Comparison of ENCODE assay signal across 1 cellular context in the genomic region with DNA sequence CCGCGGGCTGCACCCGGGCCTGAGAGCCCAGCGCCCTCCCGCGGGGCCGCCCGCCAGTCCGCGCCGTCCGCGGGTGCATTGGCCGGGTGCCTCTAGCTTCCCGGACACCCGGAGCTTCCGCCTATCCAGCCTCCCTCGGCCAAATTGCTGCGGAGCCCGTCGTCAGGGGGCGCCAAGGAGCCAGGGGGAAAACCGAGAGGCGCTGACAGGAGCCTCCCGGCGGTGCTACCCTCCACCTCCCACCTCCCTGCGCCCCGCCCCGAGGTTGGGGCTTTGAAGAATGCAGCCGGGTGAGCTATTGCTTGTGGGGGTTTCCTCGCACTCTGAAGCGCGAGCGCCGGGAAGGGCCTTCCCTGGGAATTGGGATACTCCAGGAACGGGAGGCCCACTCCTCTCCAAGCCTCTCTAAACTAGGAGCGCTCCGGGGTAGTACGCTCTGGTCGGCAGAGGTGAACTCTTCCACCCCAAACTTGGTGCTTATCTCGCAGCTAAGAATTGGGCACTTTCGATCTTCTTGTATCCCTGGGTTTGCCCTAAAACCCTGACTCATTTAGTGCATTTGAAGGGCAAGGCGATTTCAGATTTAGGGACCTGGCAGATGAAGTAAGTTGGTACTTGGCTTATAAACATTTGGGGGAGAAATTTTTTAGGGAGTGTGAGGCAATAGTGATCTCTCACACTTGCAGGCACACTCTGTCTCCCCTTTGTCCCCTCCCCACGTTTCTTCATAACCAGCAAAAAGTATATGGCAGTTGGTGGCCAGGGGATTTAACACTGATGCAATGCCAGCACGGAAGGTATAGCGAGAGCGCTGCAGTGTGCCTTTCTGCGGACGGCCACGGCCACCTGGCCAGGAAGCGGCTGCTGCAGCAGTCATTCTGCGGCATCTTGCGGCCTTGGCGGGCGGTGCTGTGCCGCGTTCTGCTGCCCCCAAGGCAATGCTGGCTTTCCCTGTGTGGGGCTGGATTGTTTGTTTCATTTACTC.
A peak's percentile ranks its signal among the peaks of the same experiment; 100 is the strongest.
TF ChIP-seq lines count a peak whose summit lies in the region.

No MANE protein-coding gene starts in this region.

TF ChIP-seq in K562, 482 proteins besides CTCF, POLR2A, EP300 and RAD21 (continued from another document and continues in another):
- TF ChIP-seq, protein P1, sequence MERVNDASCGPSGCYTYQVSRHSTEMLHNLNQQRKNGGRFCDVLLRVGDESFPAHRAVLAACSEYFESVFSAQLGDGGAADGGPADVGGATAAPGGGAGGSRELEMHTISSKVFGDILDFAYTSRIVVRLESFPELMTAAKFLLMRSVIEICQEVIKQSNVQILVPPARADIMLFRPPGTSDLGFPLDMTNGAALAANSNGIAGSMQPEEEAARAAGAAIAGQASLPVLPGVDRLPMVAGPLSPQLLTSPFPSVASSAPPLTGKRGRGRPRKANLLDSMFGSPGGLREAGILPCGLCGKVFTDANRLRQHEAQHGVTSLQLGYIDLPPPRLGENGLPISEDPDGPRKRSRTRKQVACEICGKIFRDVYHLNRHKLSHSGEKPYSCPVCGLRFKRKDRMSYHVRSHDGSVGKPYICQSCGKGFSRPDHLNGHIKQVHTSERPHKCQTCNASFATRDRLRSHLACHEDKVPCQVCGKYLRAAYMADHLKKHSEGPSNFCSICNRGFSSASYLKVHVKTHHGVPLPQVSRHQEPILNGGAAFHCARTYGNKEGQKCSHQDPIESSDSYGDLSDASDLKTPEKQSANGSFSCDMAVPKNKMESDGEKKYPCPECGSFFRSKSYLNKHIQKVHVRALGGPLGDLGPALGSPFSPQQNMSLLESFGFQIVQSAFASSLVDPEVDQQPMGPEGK (CRISPR knock-in tag; IDR thresholded peaks at IDR 0.05; ENCODE audit: borderline replicate concordance) = no peak
- TF ChIP-seq E2F3 (CRISPR knock-in tag; IDR thresholded peaks at IDR 0.05) (no peak), GATAD2B (IDR thresholded peaks at IDR 0.05; ENCODE audit: borderline replicate concordance) (peak; percentile 91), RNF2 (IDR thresholded peaks at IDR 0.05) (no peak), SAFB2 (IDR thresholded peaks at IDR 0.05; ENCODE audit: borderline replicate concordance, low read depth, low read length, severe bottlenecking) (no peak), RCOR1 (IDR thresholded peaks at IDR 0.05; ENCODE audit: borderline replicate concordance in 1 of 2, low read depth in 2 of 2, low read length in 2 of 2) (peak in 1 of 2 experiments; percentile 88; a peak in 2 of 4 replicates), KHSRP (IDR thresholded peaks at IDR 0.05) (no peak), NEUROD1 (IDR thresholded peaks at IDR 0.05; ENCODE audit: borderline replicate concordance, low read depth, low read length, partially characterized antibody) (peak; percentile 53), TCFL5 (CRISPR knock-in tag; conservative IDR thresholded peaks at IDR 0.05) (no peak), CHD1 (IDR thresholded peaks at IDR 0.05; ENCODE audit: low read length) (no peak), ZNF232 (CRISPR knock-in tag; IDR thresholded peaks at IDR 0.05) (no peak), NONO (IDR thresholded peaks at IDR 0.05; ENCODE audit: low read depth in 2 of 2, low read length in 1 of 2) (peak in 1 of 2 experiments; percentile 76; a peak in 1 of 4 replicates), SREBF2 (CRISPR knock-in tag; IDR thresholded peaks at IDR 0.05) (no peak), CSDE1 (IDR thresholded peaks at IDR 0.05) (no peak), CCNT2 (IDR thresholded peaks at IDR 0.05; ENCODE audit: borderline replicate concordance, extremely low read depth, insufficient read length, low read depth, low read length) (peak; percentile 62), ZKSCAN8 (CRISPR knock-in tag; IDR thresholded peaks at IDR 0.05) (no peak), ZNF707 (CRISPR knock-in tag; conservative IDR thresholded peaks at IDR 0.05) (no peak), ZNF212 (CRISPR knock-in tag; IDR thresholded peaks at IDR 0.05) (no peak), SRF (CRISPR knock-in tag; IDR thresholded peaks at IDR 0.05) (peak in 1 of 2 experiments; percentile 82; a peak in 2 of 4 replicates), ZNF699 (CRISPR knock-in tag; IDR thresholded peaks at IDR 0.05; ENCODE audit: insufficient replicate concordance) (no peak), MAFK (IDR thresholded peaks at IDR 0.05; ENCODE audit: low read length) (no peak), ZNF197 (CRISPR knock-in tag; IDR thresholded peaks at IDR 0.05; ENCODE audit: low read depth) (no peak), HLTF (IDR thresholded peaks at IDR 0.05) (no peak), ETV5 (CRISPR knock-in tag; IDR thresholded peaks at IDR 0.05; ENCODE audit: low read depth) (peak; percentile 74), HDAC2 (IDR thresholded peaks at IDR 0.05) (0 out of 2 replicates have a peak, but pooled peaks have one; percentile 36), ELF4 (CRISPR knock-in tag; IDR thresholded peaks at IDR 0.05) (no peak), POLR2H (tag; IDR thresholded peaks at IDR 0.05; ENCODE audit: low read depth) (no peak), ZNF695 (CRISPR knock-in tag; IDR thresholded peaks at IDR 0.05) (no peak), THRAP3 (IDR thresholded peaks at IDR 0.05; ENCODE audit: borderline replicate concordance) (no peak), HNRNPH1 (optimal IDR thresholded peaks at IDR 0.05; ENCODE audit: low read depth, low read length) (no peak), ZNF384 (IDR thresholded peaks at IDR 0.05; ENCODE audit: low read depth, low read length) (peak; percentile 42; the same call in 1 of the 2 replicates), ZNF766 (CRISPR knock-in tag; conservative IDR thresholded peaks at IDR 0.05) (no peak), ZNF140 (CRISPR knock-in tag; IDR thresholded peaks at IDR 0.05) (no peak), ZNF24 (IDR thresholded peaks at IDR 0.05) (peak; percentile 51; the same call in 1 of the 2 replicates), ZNF780A (CRISPR knock-in tag; IDR thresholded peaks at IDR 0.05) (no peak)
- TF ChIP-seq, protein P2, sequence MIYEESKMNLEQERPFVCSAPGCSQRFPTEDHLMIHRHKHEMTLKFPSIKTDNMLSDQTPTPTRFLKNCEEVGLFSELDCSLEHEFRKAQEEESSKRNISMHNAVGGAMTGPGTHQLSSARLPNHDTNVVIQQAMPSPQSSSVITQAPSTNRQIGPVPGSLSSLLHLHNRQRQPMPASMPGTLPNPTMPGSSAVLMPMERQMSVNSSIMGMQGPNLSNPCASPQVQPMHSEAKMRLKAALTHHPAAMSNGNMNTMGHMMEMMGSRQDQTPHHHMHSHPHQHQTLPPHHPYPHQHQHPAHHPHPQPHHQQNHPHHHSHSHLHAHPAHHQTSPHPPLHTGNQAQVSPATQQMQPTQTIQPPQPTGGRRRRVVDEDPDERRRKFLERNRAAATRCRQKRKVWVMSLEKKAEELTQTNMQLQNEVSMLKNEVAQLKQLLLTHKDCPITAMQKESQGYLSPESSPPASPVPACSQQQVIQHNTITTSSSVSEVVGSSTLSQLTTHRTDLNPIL (CRISPR knock-in tag; IDR thresholded peaks at IDR 0.05) = no peak
- TF ChIP-seq, protein P3, sequence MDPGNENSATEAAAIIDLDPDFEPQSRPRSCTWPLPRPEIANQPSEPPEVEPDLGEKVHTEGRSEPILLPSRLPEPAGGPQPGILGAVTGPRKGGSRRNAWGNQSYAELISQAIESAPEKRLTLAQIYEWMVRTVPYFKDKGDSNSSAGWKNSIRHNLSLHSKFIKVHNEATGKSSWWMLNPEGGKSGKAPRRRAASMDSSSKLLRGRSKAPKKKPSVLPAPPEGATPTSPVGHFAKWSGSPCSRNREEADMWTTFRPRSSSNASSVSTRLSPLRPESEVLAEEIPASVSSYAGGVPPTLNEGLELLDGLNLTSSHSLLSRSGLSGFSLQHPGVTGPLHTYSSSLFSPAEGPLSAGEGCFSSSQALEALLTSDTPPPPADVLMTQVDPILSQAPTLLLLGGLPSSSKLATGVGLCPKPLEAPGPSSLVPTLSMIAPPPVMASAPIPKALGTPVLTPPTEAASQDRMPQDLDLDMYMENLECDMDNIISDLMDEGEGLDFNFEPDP (CRISPR knock-in tag; IDR thresholded peaks at IDR 0.05) = no peak
- TF ChIP-seq, protein P4, sequence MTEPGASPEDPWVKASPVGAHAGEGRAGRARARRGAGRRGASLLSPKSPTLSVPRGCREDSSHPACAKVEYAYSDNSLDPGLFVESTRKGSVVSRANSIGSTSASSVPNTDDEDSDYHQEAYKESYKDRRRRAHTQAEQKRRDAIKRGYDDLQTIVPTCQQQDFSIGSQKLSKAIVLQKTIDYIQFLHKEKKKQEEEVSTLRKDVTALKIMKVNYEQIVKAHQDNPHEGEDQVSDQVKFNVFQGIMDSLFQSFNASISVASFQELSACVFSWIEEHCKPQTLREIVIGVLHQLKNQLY (CRISPR knock-in tag; conservative IDR thresholded peaks at IDR 0.05) = no peak
- TF ChIP-seq, protein P5, sequence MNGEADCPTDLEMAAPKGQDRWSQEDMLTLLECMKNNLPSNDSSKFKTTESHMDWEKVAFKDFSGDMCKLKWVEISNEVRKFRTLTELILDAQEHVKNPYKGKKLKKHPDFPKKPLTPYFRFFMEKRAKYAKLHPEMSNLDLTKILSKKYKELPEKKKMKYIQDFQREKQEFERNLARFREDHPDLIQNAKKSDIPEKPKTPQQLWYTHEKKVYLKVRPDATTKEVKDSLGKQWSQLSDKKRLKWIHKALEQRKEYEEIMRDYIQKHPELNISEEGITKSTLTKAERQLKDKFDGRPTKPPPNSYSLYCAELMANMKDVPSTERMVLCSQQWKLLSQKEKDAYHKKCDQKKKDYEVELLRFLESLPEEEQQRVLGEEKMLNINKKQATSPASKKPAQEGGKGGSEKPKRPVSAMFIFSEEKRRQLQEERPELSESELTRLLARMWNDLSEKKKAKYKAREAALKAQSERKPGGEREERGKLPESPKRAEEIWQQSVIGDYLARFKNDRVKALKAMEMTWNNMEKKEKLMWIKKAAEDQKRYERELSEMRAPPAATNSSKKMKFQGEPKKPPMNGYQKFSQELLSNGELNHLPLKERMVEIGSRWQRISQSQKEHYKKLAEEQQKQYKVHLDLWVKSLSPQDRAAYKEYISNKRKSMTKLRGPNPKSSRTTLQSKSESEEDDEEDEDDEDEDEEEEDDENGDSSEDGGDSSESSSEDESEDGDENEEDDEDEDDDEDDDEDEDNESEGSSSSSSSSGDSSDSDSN (IDR thresholded peaks at IDR 0.05; ENCODE audit: borderline replicate concordance in 1 of 2, low read depth in 2 of 2, low read length in 2 of 2) = peak; percentile 86 to 94
- TF ChIP-seq, protein P6, sequence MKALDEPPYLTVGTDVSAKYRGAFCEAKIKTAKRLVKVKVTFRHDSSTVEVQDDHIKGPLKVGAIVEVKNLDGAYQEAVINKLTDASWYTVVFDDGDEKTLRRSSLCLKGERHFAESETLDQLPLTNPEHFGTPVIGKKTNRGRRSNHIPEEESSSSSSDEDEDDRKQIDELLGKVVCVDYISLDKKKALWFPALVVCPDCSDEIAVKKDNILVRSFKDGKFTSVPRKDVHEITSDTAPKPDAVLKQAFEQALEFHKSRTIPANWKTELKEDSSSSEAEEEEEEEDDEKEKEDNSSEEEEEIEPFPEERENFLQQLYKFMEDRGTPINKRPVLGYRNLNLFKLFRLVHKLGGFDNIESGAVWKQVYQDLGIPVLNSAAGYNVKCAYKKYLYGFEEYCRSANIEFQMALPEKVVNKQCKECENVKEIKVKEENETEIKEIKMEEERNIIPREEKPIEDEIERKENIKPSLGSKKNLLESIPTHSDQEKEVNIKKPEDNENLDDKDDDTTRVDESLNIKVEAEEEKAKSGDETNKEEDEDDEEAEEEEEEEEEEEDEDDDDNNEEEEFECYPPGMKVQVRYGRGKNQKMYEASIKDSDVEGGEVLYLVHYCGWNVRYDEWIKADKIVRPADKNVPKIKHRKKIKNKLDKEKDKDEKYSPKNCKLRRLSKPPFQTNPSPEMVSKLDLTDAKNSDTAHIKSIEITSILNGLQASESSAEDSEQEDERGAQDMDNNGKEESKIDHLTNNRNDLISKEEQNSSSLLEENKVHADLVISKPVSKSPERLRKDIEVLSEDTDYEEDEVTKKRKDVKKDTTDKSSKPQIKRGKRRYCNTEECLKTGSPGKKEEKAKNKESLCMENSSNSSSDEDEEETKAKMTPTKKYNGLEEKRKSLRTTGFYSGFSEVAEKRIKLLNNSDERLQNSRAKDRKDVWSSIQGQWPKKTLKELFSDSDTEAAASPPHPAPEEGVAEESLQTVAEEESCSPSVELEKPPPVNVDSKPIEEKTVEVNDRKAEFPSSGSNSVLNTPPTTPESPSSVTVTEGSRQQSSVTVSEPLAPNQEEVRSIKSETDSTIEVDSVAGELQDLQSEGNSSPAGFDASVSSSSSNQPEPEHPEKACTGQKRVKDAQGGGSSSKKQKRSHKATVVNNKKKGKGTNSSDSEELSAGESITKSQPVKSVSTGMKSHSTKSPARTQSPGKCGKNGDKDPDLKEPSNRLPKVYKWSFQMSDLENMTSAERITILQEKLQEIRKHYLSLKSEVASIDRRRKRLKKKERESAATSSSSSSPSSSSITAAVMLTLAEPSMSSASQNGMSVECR (CRISPR knock-in tag; IDR thresholded peaks at IDR 0.05) = peak; percentile 61; the same call in 1 of the 2 replicates
- TF ChIP-seq, protein P7, sequence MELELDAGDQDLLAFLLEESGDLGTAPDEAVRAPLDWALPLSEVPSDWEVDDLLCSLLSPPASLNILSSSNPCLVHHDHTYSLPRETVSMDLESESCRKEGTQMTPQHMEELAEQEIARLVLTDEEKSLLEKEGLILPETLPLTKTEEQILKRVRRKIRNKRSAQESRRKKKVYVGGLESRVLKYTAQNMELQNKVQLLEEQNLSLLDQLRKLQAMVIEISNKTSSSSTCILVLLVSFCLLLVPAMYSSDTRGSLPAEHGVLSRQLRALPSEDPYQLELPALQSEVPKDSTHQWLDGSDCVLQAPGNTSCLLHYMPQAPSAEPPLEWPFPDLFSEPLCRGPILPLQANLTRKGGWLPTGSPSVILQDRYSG (tag; conservative IDR thresholded peaks at IDR 0.05; ENCODE audit: low read depth) = no peak
- TF ChIP-seq, protein P8, sequence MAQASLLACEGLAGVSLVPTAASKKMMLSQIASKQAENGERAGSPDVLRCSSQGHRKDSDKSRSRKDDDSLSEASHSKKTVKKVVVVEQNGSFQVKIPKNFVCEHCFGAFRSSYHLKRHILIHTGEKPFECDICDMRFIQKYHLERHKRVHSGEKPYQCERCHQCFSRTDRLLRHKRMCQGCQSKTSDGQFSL (CRISPR knock-in tag; IDR thresholded peaks at IDR 0.05) = no peak
- TF ChIP-seq, protein P8 (tag; IDR thresholded peaks at IDR 0.05) = no peak
- TF ChIP-seq, protein P9, sequence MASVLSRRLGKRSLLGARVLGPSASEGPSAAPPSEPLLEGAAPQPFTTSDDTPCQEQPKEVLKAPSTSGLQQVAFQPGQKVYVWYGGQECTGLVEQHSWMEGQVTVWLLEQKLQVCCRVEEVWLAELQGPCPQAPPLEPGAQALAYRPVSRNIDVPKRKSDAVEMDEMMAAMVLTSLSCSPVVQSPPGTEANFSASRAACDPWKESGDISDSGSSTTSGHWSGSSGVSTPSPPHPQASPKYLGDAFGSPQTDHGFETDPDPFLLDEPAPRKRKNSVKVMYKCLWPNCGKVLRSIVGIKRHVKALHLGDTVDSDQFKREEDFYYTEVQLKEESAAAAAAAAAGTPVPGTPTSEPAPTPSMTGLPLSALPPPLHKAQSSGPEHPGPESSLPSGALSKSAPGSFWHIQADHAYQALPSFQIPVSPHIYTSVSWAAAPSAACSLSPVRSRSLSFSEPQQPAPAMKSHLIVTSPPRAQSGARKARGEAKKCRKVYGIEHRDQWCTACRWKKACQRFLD (CRISPR knock-in tag; IDR thresholded peaks at IDR 0.05) = no peak; the same call in none of the 2 replicates
